ENCODE assay signal across 9 cellular contexts in genomic region chrX:152926279-152926678, GRCh38. TPM values are rescaled to one million over a fixed set of nuclear protein-coding genes. Genes with fewer than 3 reads are reported as not detected.
A peak's percentile ranks its signal among the peaks of the same experiment; 100 is the strongest.
DNase-seq lines count a peak whose midpoint lies in the region; ATAC-seq and TF ChIP-seq lines count a peak whose summit lies in the region.
"Had no signal": no experiment of that assay in that cellular context is flagged by ENCODE, and none has a peak within 500 bp of the region (broad histone marks: within the 10 kb centered on the region; RNA-seq: fewer than 3 reads in every experiment).

No MANE protein-coding gene starts in this region.

- H3K4me3 Mint-ChIP-seq in osteocyte (ENCODE audit: unreplicated experiment) = no peak overlapping the region

- no peak overlapping the region for H3K27ac Mint-ChIP-seq in osteocyte (ENCODE audit: unreplicated experiment)

- DNase-seq in NCI-H748 treated with DMSO at 0.1 percent for 48 hours (lab: John Stamatoyannopoulos, UW) (peak; percentile 18), erythroblast (lab: John Stamatoyannopoulos, UW) (peak; percentile 8 to 40), osteocyte (ENCODE audit: extremely low spot score, unreplicated experiment) (no peak)
- DNase-seq in activated CD8-positive, alpha-beta memory T cell treated with anti-CD3 and anti-CD28 coated beads, Interleukin-2, amount 50 U/mL, for 24 hours (ENCODE audit: extremely low read depth) = peak; percentile 10

- TF ChIP-seq CTCF in C4-2B (conservative IDR thresholded peaks at IDR 0.05) (peak; percentile 64), osteocyte (IDR thresholded peaks at IDR 0.05) (peak; percentile 59)

- H3K4me1 Mint-ChIP-seq in osteocyte (ENCODE audit: unreplicated experiment) = peaks cover 2% of the 10 kb centered on the region

- H3K9me3 Mint-ChIP-seq in osteocyte (ENCODE audit: unreplicated experiment) = no peaks in the 10 kb centered on the region

- H3K27me3 Mint-ChIP-seq in osteocyte (ENCODE audit: unreplicated experiment) = no peaks in the 10 kb centered on the region

- ATAC-seq in GM18873 (IDR thresholded peaks at IDR 0.05; ENCODE audit: low FRiP score, unreplicated experiment) (peak; percentile 74), HG03460 (IDR thresholded peaks at IDR 0.05; ENCODE audit: unreplicated experiment) (peak; percentile 79), GM19328 (IDR thresholded peaks at IDR 0.05; ENCODE audit: unreplicated experiment) (no peak)

- H3K36me3 Mint-ChIP-seq in osteocyte (ENCODE audit: unreplicated experiment) = no peaks in the 10 kb centered on the region

- H3K27ac ChIP-seq in C4-2B = 0 out of 2 replicates have a peak overlapping the region, but pooled peaks have one; percentile 14
- H3K27ac ChIP-seq: SK-N-MC had no signal

- TF ChIP-seq POLR2A in erythroblast (IDR thresholded peaks at IDR 0.05; ENCODE audit: low read length) = no peak

RNA-seq across cellular contexts. Expression of gene ZNF185, which starts 28.4 kb away (rescaled TPM):
- total RNA-seq in osteocyte = 8.0 TPM in 2 replicates
